21 cellular contexts compared by ENCODE assay signal in genomic region chr18:60163622-60164021, GRCh38.
DNase-seq lines count a peak whose midpoint lies in the region; ATAC-seq and TF ChIP-seq lines count a peak whose summit lies in the region.
"Had no signal": no experiment of that assay in that cellular context is flagged by ENCODE, and none has a peak within 500 bp of the region (broad histone marks: within the 10 kb centered on the region; RNA-seq: fewer than 3 reads in every experiment).

No MANE protein-coding gene starts in this region.

- H3K27ac Mint-ChIP-seq in natural killer cell treated with Interleukin-12 subunit alpha and Interleukin-12 subunit beta and Interleukin-15 and Interleukin-18, amount 100 ng/mL, for 72 hours: no peak overlapping the region
- no peak overlapping the region for H3K27ac Mint-ChIP-seq in CD14-positive monocyte
- H3K27ac Mint-ChIP-seq: activated naive CD8-positive, alpha-beta T cell; brain had no signal

- no peak overlapping the region for H3K27ac ChIP-seq in brain microvascular endothelial cell
- H3K27ac ChIP-seq: epithelial cell of prostate, gastroesophageal sphincter, HL-60, Peyer's patch, sigmoid colon had no signal

- H3K4me3 Mint-ChIP-seq in natural killer cell treated with Interleukin-12 subunit alpha and Interleukin-12 subunit beta and Interleukin-15 and Interleukin-18, amount 100 ng/mL, for 72 hours: no peak overlapping the region
- H3K4me3 Mint-ChIP-seq in CD14-positive monocyte: no peak overlapping the region
- H3K4me3 Mint-ChIP-seq: activated naive CD8-positive, alpha-beta T cell; brain had no signal

- TF ChIP-seq CTCF in brain microvascular endothelial cell (IDR thresholded peaks at IDR 0.05; ENCODE audit: low read depth, low read length, missing control alignments) (no peak), CD14-positive monocyte (IDR thresholded peaks at IDR 0.05) (no peak)

- ATAC-seq in GM18508 (IDR thresholded peaks at IDR 0.05; ENCODE audit: insufficient read depth, unreplicated experiment) (peak; percentile 87), GM19467 (IDR thresholded peaks at IDR 0.05; ENCODE audit: unreplicated experiment) (peak; percentile 93), HG02763 (IDR thresholded peaks at IDR 0.05; ENCODE audit: unreplicated experiment) (peak; percentile 88), HG03378 (IDR thresholded peaks at IDR 0.05; ENCODE audit: unreplicated experiment) (peak; percentile 88)
- ATAC-seq in natural killer cell treated with Interleukin-12 subunit alpha and Interleukin-12 subunit beta and Interleukin-15 and Interleukin-18, amount 100 ng/mL, for 72 hours: no peak
- ATAC-seq in stimulated activated naive CD8-positive, alpha-beta T cell treated with anti-CD3 and anti-CD28 coated beads, Interleukin-15, Interleukin-2, amounts not matched to agents 100 U/mL and 50 U/mL, for 24 hours: no peak
- ATAC-seq: gastroesophageal sphincter had no signal

- H3K9me3 Mint-ChIP-seq in natural killer cell treated with Interleukin-12 subunit alpha and Interleukin-12 subunit beta and Interleukin-15 and Interleukin-18, amount 100 ng/mL, for 72 hours: peaks cover 6% of the 10 kb centered on the region
- H3K9me3 Mint-ChIP-seq in CD14-positive monocyte: peaks cover 0 to 4% (median 0%) of the 10 kb centered on the region in 7 donors

- intact Hi-C loops in CD14-positive monocyte (cut with micrococcal nuclease): no loop called here

- H3K36me3 Mint-ChIP-seq in natural killer cell treated with Interleukin-12 subunit alpha and Interleukin-12 subunit beta and Interleukin-15 and Interleukin-18, amount 100 ng/mL, for 72 hours: no peaks in the 10 kb centered on the region
- no peaks in the 10 kb centered on the region for H3K36me3 Mint-ChIP-seq in CD14-positive monocyte
- H3K36me3 Mint-ChIP-seq: activated naive CD8-positive, alpha-beta T cell; brain had no signal

- H3K27me3 ChIP-seq in brain microvascular endothelial cell (replicated peaks): no peaks in the 10 kb centered on the region
- H3K27me3 ChIP-seq: gastroesophageal sphincter, Peyer's patch, sigmoid colon had no signal

- no peaks in the 10 kb centered on the region for H3K36me3 ChIP-seq in brain microvascular endothelial cell (replicated peaks)
- H3K36me3 ChIP-seq: gastroesophageal sphincter, Peyer's patch, sigmoid colon had no signal

- no peaks in the 10 kb centered on the region for H3K27me3 Mint-ChIP-seq in natural killer cell treated with Interleukin-12 subunit alpha and Interleukin-12 subunit beta and Interleukin-15 and Interleukin-18, amount 100 ng/mL, for 72 hours
- peaks cover 0 to 1% (median 0%) of the 10 kb centered on the region in 3 donors for H3K27me3 Mint-ChIP-seq in CD14-positive monocyte (ENCODE audit: low read depth in 3 of 3)
- H3K27me3 Mint-ChIP-seq: activated naive CD8-positive, alpha-beta T cell had no signal

- in situ Hi-C loops in brain microvascular endothelial cell (cut with HindIII; ENCODE audit: low pct_ligation_motif_present, low sequenced_read_pairs): no loop called here

- no peak for DNase-seq in natural killer cell treated with Interleukin-12 subunit alpha and Interleukin-12 subunit beta and Interleukin-15 and Interleukin-18, amount 100 ng/mL, for 72 hours (ENCODE audit: low spot score)
- DNase-seq in brain microvascular endothelial cell (no peak), CD14-positive monocyte (ENCODE audit: low spot score) (no peak)
- no peak for DNase-seq in stimulated activated naive CD8-positive, alpha-beta T cell treated with anti-CD3 and anti-CD28 coated beads, Interleukin-15, Interleukin-2, amounts not matched to agents 100 U/mL and 50 U/mL, for 24 hours
- DNase-seq: activated T-cell treated with anti-CD3 and anti-CD28 coated beads, Interleukin-2, amount 50 U/mL, for 1 hour; dermis blood vessel endothelial cell; MV-4-11; NCI-H69; Peyer's patch; sigmoid colon; stimulated activated CD4-positive, alpha-beta T cell treated with anti-CD3 and anti-CD28 coated beads, Interleukin-2, amount 100 ng/mL, for 24 hours; substantia nigra had no signal

- H3K4me1 Mint-ChIP-seq in natural killer cell treated with Interleukin-12 subunit alpha and Interleukin-12 subunit beta and Interleukin-15 and Interleukin-18, amount 100 ng/mL, for 72 hours (ENCODE audit: low read depth in 2 of 2): no peaks in the 10 kb centered on the region
- H3K4me1 Mint-ChIP-seq in CD14-positive monocyte: no peaks in the 10 kb centered on the region
- H3K4me1 Mint-ChIP-seq: brain had no signal

- H3K4me3 ChIP-seq in brain microvascular endothelial cell (ENCODE audit: low read depth, low read length): no peak overlapping the region
- H3K4me3 ChIP-seq: gastroesophageal sphincter, Peyer's patch, sigmoid colon had no signal

Comparison
In these comparisons a context has a peak if more than half of its experiments do, and no peak if none do; other contexts are left out.
1. ATAC-seq: peak in GM18508 (single experiment), GM19467 (single experiment), HG02763 (single experiment) and HG03378 (single experiment); none in natural killer cell treated with Interleukin-12 subunit alpha and Interleukin-12 subunit beta and Interleukin-15 and Interleukin-18, amount 100 ng/mL, for 72 hours (0 of 2) and stimulated activated naive CD8-positive, alpha-beta T cell treated with anti-CD3 and anti-CD28 coated beads, Interleukin-15, Interleukin-2, amounts not matched to agents 100 U/mL and 50 U/mL, for 24 hours (single experiment).